In genomic region chr10:23146069-23146657, GRCh38 we compare ENCODE assay signal across 2 cellular contexts.
TF ChIP-seq lines count a peak whose summit lies in the region.

No MANE protein-coding gene starts in this region.

TF ChIP-seq in HepG2, 621 proteins besides CTCF, POLR2A, EP300 and RAD21 (continued from another document):
- TF ChIP-seq ZNF235 (CRISPR knock-in tag; IDR thresholded peaks at IDR 0.05; ENCODE audit: borderline replicate concordance) (no peak), TBP (CRISPR knock-in tag; IDR thresholded peaks at IDR 0.05) (no peak), ZNF552 (CRISPR knock-in tag; IDR thresholded peaks at IDR 0.05; ENCODE audit: borderline replicate concordance) (no peak), TCF7 (IDR thresholded peaks at IDR 0.05; ENCODE audit: low read depth) (no peak), SUZ12 (IDR thresholded peaks at IDR 0.05; ENCODE audit: low read depth, low read length) (no peak), DDIT3 (CRISPR knock-in tag; IDR thresholded peaks at IDR 0.05) (no peak), ZNF354B (CRISPR knock-in tag; IDR thresholded peaks at IDR 0.05) (no peak)
- TF ChIP-seq, protein P1, sequence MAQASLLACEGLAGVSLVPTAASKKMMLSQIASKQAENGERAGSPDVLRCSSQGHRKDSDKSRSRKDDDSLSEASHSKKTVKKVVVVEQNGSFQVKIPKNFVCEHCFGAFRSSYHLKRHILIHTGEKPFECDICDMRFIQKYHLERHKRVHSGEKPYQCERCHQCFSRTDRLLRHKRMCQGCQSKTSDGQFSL (CRISPR knock-in tag; IDR thresholded peaks at IDR 0.05): no peak
- TF ChIP-seq, protein P2, sequence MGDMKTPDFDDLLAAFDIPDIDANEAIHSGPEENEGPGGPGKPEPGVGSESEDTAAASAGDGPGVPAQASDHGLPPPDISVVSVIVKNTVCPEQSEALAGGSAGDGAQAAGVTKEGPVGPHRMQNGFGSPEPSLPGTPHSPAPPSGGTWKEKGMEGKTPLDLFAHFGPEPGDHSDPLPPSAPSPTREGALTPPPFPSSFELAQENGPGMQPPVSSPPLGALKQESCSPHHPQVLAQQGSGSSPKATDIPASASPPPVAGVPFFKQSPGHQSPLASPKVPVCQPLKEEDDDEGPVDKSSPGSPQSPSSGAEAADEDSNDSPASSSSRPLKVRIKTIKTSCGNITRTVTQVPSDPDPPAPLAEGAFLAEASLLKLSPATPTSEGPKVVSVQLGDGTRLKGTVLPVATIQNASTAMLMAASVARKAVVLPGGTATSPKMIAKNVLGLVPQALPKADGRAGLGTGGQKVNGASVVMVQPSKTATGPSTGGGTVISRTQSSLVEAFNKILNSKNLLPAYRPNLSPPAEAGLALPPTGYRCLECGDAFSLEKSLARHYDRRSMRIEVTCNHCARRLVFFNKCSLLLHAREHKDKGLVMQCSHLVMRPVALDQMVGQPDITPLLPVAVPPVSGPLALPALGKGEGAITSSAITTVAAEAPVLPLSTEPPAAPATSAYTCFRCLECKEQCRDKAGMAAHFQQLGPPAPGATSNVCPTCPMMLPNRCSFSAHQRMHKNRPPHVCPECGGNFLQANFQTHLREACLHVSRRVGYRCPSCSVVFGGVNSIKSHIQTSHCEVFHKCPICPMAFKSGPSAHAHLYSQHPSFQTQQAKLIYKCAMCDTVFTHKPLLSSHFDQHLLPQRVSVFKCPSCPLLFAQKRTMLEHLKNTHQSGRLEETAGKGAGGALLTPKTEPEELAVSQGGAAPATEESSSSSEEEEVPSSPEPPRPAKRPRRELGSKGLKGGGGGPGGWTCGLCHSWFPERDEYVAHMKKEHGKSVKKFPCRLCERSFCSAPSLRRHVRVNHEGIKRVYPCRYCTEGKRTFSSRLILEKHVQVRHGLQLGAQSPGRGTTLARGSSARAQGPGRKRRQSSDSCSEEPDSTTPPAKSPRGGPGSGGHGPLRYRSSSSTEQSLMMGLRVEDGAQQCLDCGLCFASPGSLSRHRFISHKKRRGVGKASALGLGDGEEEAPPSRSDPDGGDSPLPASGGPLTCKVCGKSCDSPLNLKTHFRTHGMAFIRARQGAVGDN (CRISPR knock-in tag; IDR thresholded peaks at IDR 0.05): no peak

TF ChIP-seq in WTC11, 78 proteins besides CTCF, POLR2A, EP300 and RAD21:
- TF ChIP-seq, protein P3, sequence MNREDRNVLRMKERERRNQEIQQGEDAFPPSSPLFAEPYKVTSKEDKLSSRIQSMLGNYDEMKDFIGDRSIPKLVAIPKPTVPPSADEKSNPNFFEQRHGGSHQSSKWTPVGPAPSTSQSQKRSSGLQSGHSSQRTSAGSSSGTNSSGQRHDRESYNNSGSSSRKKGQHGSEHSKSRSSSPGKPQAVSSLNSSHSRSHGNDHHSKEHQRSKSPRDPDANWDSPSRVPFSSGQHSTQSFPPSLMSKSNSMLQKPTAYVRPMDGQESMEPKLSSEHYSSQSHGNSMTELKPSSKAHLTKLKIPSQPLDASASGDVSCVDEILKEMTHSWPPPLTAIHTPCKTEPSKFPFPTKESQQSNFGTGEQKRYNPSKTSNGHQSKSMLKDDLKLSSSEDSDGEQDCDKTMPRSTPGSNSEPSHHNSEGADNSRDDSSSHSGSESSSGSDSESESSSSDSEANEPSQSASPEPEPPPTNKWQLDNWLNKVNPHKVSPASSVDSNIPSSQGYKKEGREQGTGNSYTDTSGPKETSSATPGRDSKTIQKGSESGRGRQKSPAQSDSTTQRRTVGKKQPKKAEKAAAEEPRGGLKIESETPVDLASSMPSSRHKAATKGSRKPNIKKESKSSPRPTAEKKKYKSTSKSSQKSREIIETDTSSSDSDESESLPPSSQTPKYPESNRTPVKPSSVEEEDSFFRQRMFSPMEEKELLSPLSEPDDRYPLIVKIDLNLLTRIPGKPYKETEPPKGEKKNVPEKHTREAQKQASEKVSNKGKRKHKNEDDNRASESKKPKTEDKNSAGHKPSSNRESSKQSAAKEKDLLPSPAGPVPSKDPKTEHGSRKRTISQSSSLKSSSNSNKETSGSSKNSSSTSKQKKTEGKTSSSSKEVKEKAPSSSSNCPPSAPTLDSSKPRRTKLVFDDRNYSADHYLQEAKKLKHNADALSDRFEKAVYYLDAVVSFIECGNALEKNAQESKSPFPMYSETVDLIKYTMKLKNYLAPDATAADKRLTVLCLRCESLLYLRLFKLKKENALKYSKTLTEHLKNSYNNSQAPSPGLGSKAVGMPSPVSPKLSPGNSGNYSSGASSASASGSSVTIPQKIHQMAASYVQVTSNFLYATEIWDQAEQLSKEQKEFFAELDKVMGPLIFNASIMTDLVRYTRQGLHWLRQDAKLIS (CRISPR knock-in tag; IDR thresholded peaks at IDR 0.05; ENCODE audit: borderline replicate concordance): no peak
- TF ChIP-seq, protein P4, sequence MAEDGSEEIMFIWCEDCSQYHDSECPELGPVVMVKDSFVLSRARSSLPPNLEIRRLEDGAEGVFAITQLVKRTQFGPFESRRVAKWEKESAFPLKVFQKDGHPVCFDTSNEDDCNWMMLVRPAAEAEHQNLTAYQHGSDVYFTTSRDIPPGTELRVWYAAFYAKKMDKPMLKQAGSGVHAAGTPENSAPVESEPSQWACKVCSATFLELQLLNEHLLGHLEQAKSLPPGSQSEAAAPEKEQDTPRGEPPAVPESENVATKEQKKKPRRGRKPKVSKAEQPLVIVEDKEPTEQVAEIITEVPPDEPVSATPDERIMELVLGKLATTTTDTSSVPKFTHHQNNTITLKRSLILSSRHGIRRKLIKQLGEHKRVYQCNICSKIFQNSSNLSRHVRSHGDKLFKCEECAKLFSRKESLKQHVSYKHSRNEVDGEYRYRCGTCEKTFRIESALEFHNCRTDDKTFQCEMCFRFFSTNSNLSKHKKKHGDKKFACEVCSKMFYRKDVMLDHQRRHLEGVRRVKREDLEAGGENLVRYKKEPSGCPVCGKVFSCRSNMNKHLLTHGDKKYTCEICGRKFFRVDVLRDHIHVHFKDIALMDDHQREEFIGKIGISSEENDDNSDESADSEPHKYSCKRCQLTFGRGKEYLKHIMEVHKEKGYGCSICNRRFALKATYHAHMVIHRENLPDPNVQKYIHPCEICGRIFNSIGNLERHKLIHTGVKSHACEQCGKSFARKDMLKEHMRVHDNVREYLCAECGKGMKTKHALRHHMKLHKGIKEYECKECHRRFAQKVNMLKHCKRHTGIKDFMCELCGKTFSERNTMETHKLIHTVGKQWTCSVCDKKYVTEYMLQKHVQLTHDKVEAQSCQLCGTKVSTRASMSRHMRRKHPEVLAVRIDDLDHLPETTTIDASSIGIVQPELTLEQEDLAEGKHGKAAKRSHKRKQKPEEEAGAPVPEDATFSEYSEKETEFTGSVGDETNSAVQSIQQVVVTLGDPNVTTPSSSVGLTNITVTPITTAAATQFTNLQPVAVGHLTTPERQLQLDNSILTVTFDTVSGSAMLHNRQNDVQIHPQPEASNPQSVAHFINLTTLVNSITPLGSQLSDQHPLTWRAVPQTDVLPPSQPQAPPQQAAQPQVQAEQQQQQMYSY (CRISPR knock-in tag; IDR thresholded peaks at IDR 0.05): no peak
- TF ChIP-seq SMAD3 (CRISPR knock-in tag; IDR thresholded peaks at IDR 0.05; ENCODE audit: borderline replicate concordance): no peak
